18 cellular contexts compared by ENCODE assay signal in the genomic region with DNA sequence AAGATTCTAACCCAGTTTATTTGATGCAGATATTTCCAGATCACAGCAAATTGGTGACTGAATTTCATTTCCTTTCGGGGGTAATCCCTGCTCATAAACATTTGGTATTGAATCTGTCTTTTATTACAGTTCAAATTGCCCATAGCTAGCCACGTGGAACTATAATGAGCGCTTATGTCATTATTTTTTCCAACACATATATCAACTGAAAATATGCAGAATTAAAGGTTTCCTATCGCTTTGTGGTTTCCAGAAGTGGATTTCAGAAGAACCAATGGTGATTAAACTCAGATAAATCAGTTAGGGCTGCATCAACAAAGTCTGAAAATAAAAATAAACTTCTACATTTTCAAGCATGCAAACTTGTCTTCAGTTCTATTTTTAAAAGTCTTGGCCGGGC.
DNase-seq lines count a peak whose midpoint lies in the region; ATAC-seq and TF ChIP-seq lines count a peak whose summit lies in the region.
"Had no signal": no experiment of that assay in that cellular context is flagged by ENCODE, and none has a peak within 500 bp of the region (broad histone marks: within the 10 kb centered on the region; RNA-seq: fewer than 3 reads in every experiment).

No MANE protein-coding gene starts in this region.

- no peaks in the 10 kb centered on the region for H3F3A ChIP-seq in PC-9 (ENCODE audit: insufficient read depth, low read depth)

- TF ChIP-seq CTCF in A673 (conservative IDR thresholded peaks at IDR 0.05; ENCODE audit: low read depth, low read length) (no peak), PC-9 (conservative IDR thresholded peaks at IDR 0.05) (no peak), heart left ventricle (IDR thresholded peaks at IDR 0.05) (no peak)

- H3K9ac ChIP-seq in SK-N-MC (ENCODE audit: insufficient read length): no peak overlapping the region
- H3K9ac ChIP-seq: BLaER1 treated with 17β-estradiol and CSF1 and Interleukin-3, amounts not matched to agents 10 nM and 100 nM had no signal

- no peak overlapping the region for H2AFZ ChIP-seq in PC-9

- no peaks in the 10 kb centered on the region for H3K79me2 ChIP-seq in PC-9 (ENCODE audit: low read depth)

- peak; percentile 68 for DNase-seq in A673 (ENCODE audit: low spot score)
- peak; percentile 34 for DNase-seq in GM04503 (ENCODE audit: low read depth)
- peak; percentile 88 for DNase-seq in SK-N-MC (ENCODE audit: low read depth, low spot score)
- peak; percentile 37 for DNase-seq in fibroblast of peridontal ligament (ENCODE audit: extremely low read depth)
- DNase-seq in NCI-H128 (lab: John Stamatoyannopoulos, UW; ENCODE audit: unreplicated experiment): no peak
- DNase-seq in PC-9: no peak
- no peak for DNase-seq in heart left ventricle
- DNase-seq: 8988T; ACHN; Calu3; CD8-positive, alpha-beta T cell; DMS 273 treated with DMSO at 0.1 percent for 48 hours; DMS53; DND-41; EL; H9; KG1 had no signal

- no peak overlapping the region for H3K4me3 ChIP-seq in A673 (ENCODE audit: low read depth, low read length, poor library complexity, severe bottlenecking)
- 0 out of 2 replicates have a peak overlapping the region, but pooled peaks have one; percentile 27 for H3K4me3 ChIP-seq in SK-N-MC
- no peak overlapping the region for H3K4me3 ChIP-seq in PC-9
- H3K4me3 ChIP-seq in heart left ventricle: no peak overlapping the region
- H3K4me3 ChIP-seq: BLaER1 treated with 17β-estradiol and CSF1 and Interleukin-3, amounts not matched to agents 10 nM and 100 nM had no signal

- 85 to 89% (median 89%) methylated on average over 5 of the region's 5 CpGs for WGBS in heart left ventricle, 4 donors

- BruUV-seq in A673 (replicated peaks; lab: Mats Ljungman, UMichigan): no TSS peak
- no TSS peak for BruUV-seq in PC-9 (replicated peaks; lab: Mats Ljungman, UMichigan)

- H4K20me1 ChIP-seq in PC-9 (ENCODE audit: insufficient read depth): no peaks in the 10 kb centered on the region
- H4K20me1 ChIP-seq: BLaER1 treated with 17β-estradiol and CSF1 and Interleukin-3, amounts not matched to agents 10 nM and 100 nM had no signal

- POLR2A ChIA-PET in A673 (lab: Charles Lee; ENCODE audit: low non-redundant PET): no interaction called here
- POLR2A ChIA-PET in PC-9 (lab: Charles Lee; ENCODE audit: unreplicated experiment): no interaction called here

- ATAC-seq in heart left ventricle: no peak
- ATAC-seq: CD8-positive, alpha-beta T cell had no signal

- H3K36me3 ChIP-seq in A673 (ENCODE audit: insufficient read depth, low read length, poor library complexity, severe bottlenecking) (no peaks in the 10 kb centered on the region), SK-N-MC (ENCODE audit: insufficient read depth, low read length) (no peaks in the 10 kb centered on the region), PC-9 (ENCODE audit: low read depth) (no peaks in the 10 kb centered on the region), heart left ventricle (no peaks in the 10 kb centered on the region)
- H3K36me3 ChIP-seq: BLaER1 treated with 17β-estradiol and CSF1 and Interleukin-3, amounts not matched to agents 10 nM and 100 nM had no signal

- intact Hi-C loops in A673 (cut with micrococcal nuclease; ENCODE audit: unreplicated experiment): no loop called here
- intact Hi-C loops in PC-9 (cut with micrococcal nuclease; ENCODE audit: unreplicated experiment): no loop called here
- intact Hi-C loops in heart left ventricle (cut with DNase I): no loop called here

- CTCF ChIA-PET in A673 (lab: Charles Lee): no interaction called here
- CTCF ChIA-PET in PC-9 (lab: Charles Lee): no interaction called here

- H3K27me3 ChIP-seq in A673 (replicated peaks; ENCODE audit: insufficient read depth, low read depth, low read length, poor library complexity): peaks cover 47% of the 10 kb centered on the region
- no peaks in the 10 kb centered on the region for H3K27me3 ChIP-seq in PC-9 (ENCODE audit: insufficient read depth, low read depth)
- no peaks in the 10 kb centered on the region for H3K27me3 ChIP-seq in heart left ventricle
- H3K27me3 ChIP-seq: BLaER1 treated with 17β-estradiol and CSF1 and Interleukin-3, amounts not matched to agents 10 nM and 100 nM had no signal

- H3K9me3 ChIP-seq in A673 (ENCODE audit: low read depth, low read length, poor library complexity, severe bottlenecking): peaks cover 11% of the 10 kb centered on the region
- H3K9me3 ChIP-seq in SK-N-MC (ENCODE audit: low read depth, low read length): no peaks in the 10 kb centered on the region
- 0 out of 2 replicates have a peak, but pooled peaks cover 3% of the 10 kb centered on the region for H3K9me3 ChIP-seq in PC-9 (ENCODE audit: insufficient read depth, low read depth)
- H3K9me3 ChIP-seq in heart left ventricle: peaks cover 0 to 14% (median 0%) of the 10 kb centered on the region in 12 donors

- H3K4me1 ChIP-seq in A673 (ENCODE audit: insufficient read depth, low read length, poor library complexity, severe bottlenecking): no peaks in the 10 kb centered on the region
- no peaks in the 10 kb centered on the region for H3K4me1 ChIP-seq in PC-9 (replicated peaks; ENCODE audit: insufficient read depth)
- H3K4me1 ChIP-seq in heart left ventricle: no peaks in the 10 kb centered on the region

- H3K27ac ChIP-seq in A673 (ENCODE audit: low read depth, low read length, poor library complexity, severe bottlenecking) (no peak overlapping the region), SK-N-MC (no peak overlapping the region), PC-9 (no peak overlapping the region), heart left ventricle (no peak overlapping the region)
- H3K27ac ChIP-seq: BLaER1 treated with 17β-estradiol and CSF1 and Interleukin-3, amounts not matched to agents 10 nM and 100 nM had no signal

- H3K9me2 ChIP-seq in PC-9 (ENCODE audit: insufficient read depth): no peaks in the 10 kb centered on the region

- no peak overlapping the region for H3K4me2 ChIP-seq in PC-9
- H3K4me2 ChIP-seq: BLaER1 treated with 17β-estradiol and CSF1 and Interleukin-3, amounts not matched to agents 10 nM and 100 nM had no signal

- no peak for TF ChIP-seq POLR2A in heart left ventricle (IDR thresholded peaks at IDR 0.05)

Comparison
In these comparisons a context has a peak if more than half of its experiments do, and no peak if none do; other contexts are left out.
1. DNase-seq: peak in A673 (single experiment), GM04503 (single experiment), SK-N-MC (single experiment) and fibroblast of peridontal ligament (single experiment); none in NCI-H128 (single experiment), PC-9 (0 of 2) and heart left ventricle (0 of 5).